In the genomic region with DNA sequence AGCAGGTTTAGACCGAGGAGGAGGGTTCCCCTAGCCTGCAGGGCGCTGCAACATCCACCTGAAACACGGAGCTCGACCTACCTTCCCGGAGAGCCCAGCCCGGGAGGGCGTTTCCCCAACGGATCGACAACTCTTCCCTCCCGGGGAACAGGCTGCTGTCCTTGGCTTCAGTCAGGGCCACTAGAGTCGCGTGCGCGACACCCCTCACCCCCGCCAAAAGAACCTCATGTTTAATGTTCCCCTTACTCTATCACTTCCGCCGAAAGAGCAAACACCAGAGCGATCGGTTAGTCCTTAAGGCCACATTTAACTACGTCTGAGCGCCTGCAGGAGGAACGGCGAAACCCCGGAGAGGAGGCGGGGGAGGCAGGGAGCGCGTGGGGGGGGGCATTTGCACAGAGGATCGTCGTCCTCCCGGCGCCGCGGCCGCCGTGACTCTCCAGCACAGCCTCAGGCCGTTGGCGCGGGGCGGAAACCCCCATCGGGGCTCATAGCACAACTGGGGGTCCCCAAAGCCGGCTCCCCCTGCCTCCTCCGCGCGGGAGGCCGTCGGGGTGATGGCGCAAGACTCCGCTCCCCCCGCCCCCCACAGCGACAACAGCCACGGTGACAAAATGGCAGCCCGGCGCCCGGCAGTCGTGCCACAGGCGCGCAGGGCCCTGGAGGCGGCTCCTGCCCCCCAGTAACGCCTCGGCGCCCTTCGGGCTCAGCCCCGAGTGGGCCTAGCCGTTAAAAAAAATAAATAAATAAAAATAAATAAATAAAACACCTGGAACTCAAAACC, we compare ENCODE assay signal across 7 cellular contexts. TPM values are rescaled to one million over a fixed set of nuclear protein-coding genes. Genes with fewer than 3 reads are reported as not detected.
DNase-seq lines count a peak whose midpoint lies in the region; ATAC-seq and TF ChIP-seq lines count a peak whose summit lies in the region.

No MANE protein-coding gene starts in this region.

- H3K4me2 ChIP-seq in fibroblast of lung (ENCODE audit: extremely low read depth, insufficient read depth, low read length), result peak overlapping the region; percentile 96

- peak overlapping the region; percentile 98 for H3K4me3 Mint-ChIP-seq in natural killer cell

- H3K4me1 Mint-ChIP-seq in natural killer cell, result peaks cover 58 to 62% of the 10 kb centered on the region in 2 donors

- peak; percentile 24 for ATAC-seq in HG03342 (IDR thresholded peaks at IDR 0.05; ENCODE audit: unreplicated experiment)
- ATAC-seq in natural killer cell, result peak; percentile 32 to 51 (median 45)

- peak overlapping the region; percentile 86 to 96 (median 92) for H3K4me3 ChIP-seq in Peyer's patch
- H3K4me3 ChIP-seq in fibroblast of lung (replicated peaks in 1 of 4; ENCODE audit: control extremely low read depth in 1 of 4, insufficient read depth in 1 of 4, low read depth in 3 of 4, low read length in 4 of 4), result peak overlapping the region; percentile 81 to 93 (median 90)
- H3K4me3 ChIP-seq in stomach smooth muscle (ENCODE audit: low read length in 2 of 2), result peak overlapping the region; percentile 92 to 93

- no peaks in the 10 kb centered on the region for H3K36me3 Mint-ChIP-seq in natural killer cell

- H3K27me3 ChIP-seq in Peyer's patch, result no peaks in the 10 kb centered on the region
- H3K27me3 ChIP-seq in fibroblast of lung (ENCODE audit: control insufficient read depth, insufficient read depth, low read length), result no peaks in the 10 kb centered on the region
- H3K27me3 ChIP-seq in stomach smooth muscle (ENCODE audit: control insufficient read depth in 1 of 2, insufficient read depth in 2 of 2, low read length in 2 of 2), result no peaks in the 10 kb centered on the region

- DNase-seq in Peyer's patch (peak; percentile 83 to 89 (median 87)), fibroblast of lung (ENCODE audit: low read depth in 2 of 2) (peak; percentile 56 to 67), natural killer cell (peak; percentile 69)
- peak; percentile 42 to 57 for DNase-seq in activated T-helper 1 cell treated with anti-CD3 and anti-CD28 coated beads, Interleukin-2, amount 50 U/mL, for 16 hours (ENCODE audit: low read depth in 1 of 2, low spot score in 1 of 2)

- no peaks in the 10 kb centered on the region for H3K27me3 Mint-ChIP-seq in natural killer cell (ENCODE audit: low read depth in 2 of 2)

- peak overlapping the region; percentile 96 to 97 for H3K27ac Mint-ChIP-seq in natural killer cell

- peak; percentile 33 for TF ChIP-seq POLR2A in GM15510 (IDR thresholded peaks at IDR 0.05; ENCODE audit: borderline replicate concordance, extremely low read depth, insufficient read length)
- TF ChIP-seq POLR2A in Peyer's patch (IDR thresholded peaks at IDR 0.05), result no peak

- peak overlapping the region; percentile 80 for H3K9ac ChIP-seq in fibroblast of lung (ENCODE audit: insufficient read depth, low read length)
- H3K9ac ChIP-seq in stomach smooth muscle (ENCODE audit: low read length in 2 of 2), result peak overlapping the region; percentile 83 to 87

- intact Hi-C loops in natural killer cell (cut with micrococcal nuclease), result loop anchor here (1.0 to 10.0 kb wide), 4 partner anchors 22 to 973 kb away; a partner anchor contains a TSS

- H3K9me3 ChIP-seq in Peyer's patch (no peaks in the 10 kb centered on the region), fibroblast of lung (ENCODE audit: control insufficient read depth, insufficient read depth, low read depth, low read length) (no peaks in the 10 kb centered on the region), stomach smooth muscle (ENCODE audit: control insufficient read depth in 2 of 2, low read length in 2 of 2) (no peaks in the 10 kb centered on the region)

- H3K4me1 ChIP-seq in Peyer's patch (peaks cover 0 to 44% (median 15%) of the 10 kb centered on the region in 4 donors), fibroblast of lung (ENCODE audit: control insufficient read depth, extremely low read depth, insufficient read depth, low read length) (peaks cover 6% of the 10 kb centered on the region), stomach smooth muscle (ENCODE audit: control insufficient read depth, insufficient read depth, low read length) (peaks cover 30% of the 10 kb centered on the region)

- H3K36me3 ChIP-seq in Peyer's patch, result no peaks in the 10 kb centered on the region
- H3K36me3 ChIP-seq in fibroblast of lung (ENCODE audit: control insufficient read depth, insufficient read depth, low read length), result no peaks in the 10 kb centered on the region
- no peaks in the 10 kb centered on the region for H3K36me3 ChIP-seq in stomach smooth muscle (ENCODE audit: control insufficient read depth in 2 of 2, insufficient read depth in 2 of 2, low read length in 2 of 2)

- H3K9me3 Mint-ChIP-seq in natural killer cell, result no peaks in the 10 kb centered on the region

- peak overlapping the region; percentile 69 for H2AFZ ChIP-seq in fibroblast of lung (ENCODE audit: low read length)

- H4K20me1 ChIP-seq in fibroblast of lung (ENCODE audit: control insufficient read depth, extremely low read depth, insufficient read depth, low read length), result no peaks in the 10 kb centered on the region

- TF ChIP-seq CTCF in Peyer's patch (IDR thresholded peaks at IDR 0.05) (no peak), fibroblast of lung (conservative IDR thresholded peaks at IDR 0.05 in 1 of 2, IDR thresholded peaks at IDR 0.05 in 1 of 2; ENCODE audit: low read depth in 1 of 2, low read length in 2 of 2) (no peak), natural killer cell (IDR thresholded peaks at IDR 0.05) (no peak)

- H3K27ac ChIP-seq in Peyer's patch (peak overlapping the region; percentile 94 to 99 (median 98)), fibroblast of lung (ENCODE audit: insufficient read depth, low read length) (peak overlapping the region; percentile 89), stomach smooth muscle (ENCODE audit: low read length) (peak overlapping the region; percentile 92)

- H3K79me2 ChIP-seq in fibroblast of lung (ENCODE audit: control insufficient read depth, insufficient read depth, low read length), result peaks cover 68% of the 10 kb centered on the region

RNA-seq across cellular contexts. Expression of a gene that starts 3.2 kb away (rescaled TPM):
- 10 to 100 TPM; 38.2 to 90.8 (median 40.1) TPM for total RNA-seq in Peyer's patch
- 46.2 and 47.7 TPM in 2 replicates for total RNA-seq in fibroblast of lung
- 53.1 and 54.7 TPM in 2 replicates for polyA plus RNA-seq in fibroblast of lung
- 111 and 134 TPM in 2 replicates for polyA plus RNA-seq in fibroblast of lung (2012)
- 6.4 and 13.6 TPM in 2 replicates for polyA minus RNA-seq in fibroblast of lung (ENCODE audit: low replicate concordance)
- total RNA-seq in natural killer cell, result 100 to 1,000 TPM; 133 to 150 (median 148) TPM

Comparison
In these comparisons a context has a peak if more than half of its experiments do, and no peak if none do; other contexts are left out.
1. Peak in every context shown above with its lines: DNase-seq, ATAC-seq, H3K4me3 ChIP-seq and H3K27ac ChIP-seq.